ENCODE assay signal across 29 cellular contexts in the genomic region with DNA sequence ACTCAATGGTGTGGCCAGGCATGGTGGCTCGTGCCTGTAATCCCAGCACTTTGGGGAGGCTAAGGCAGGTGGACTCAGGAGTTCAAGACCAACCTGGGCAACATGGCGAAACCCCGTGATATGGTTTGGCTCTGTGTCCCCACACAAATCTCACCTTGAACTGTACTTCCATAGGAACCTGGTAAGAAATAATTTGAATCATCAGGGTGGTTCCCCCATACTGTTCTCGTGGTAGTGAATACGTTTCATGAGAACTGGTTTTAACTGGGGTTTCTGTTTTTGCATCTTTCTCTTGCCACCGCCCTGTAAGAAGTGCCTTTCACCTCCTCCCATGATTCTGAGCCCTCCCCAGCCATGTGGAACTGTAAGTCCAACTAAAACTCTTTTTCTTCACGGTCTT.
"Had no signal": no experiment of that assay in that cellular context is flagged by ENCODE, and none has a peak within 500 bp of the region (broad histone marks: within the 10 kb centered on the region; RNA-seq: fewer than 3 reads in every experiment).

No MANE protein-coding gene starts in this region.

- ATAC-seq: activated CD8-positive, alpha-beta memory T cell treated with anti-CD3 and anti-CD28 coated beads, Interleukin-2, amount 10 ng/mL, durations not matched to agents 7 days and 5 days; Panc1; Right ventricle myocardium inferior; T-cell had no signal

- H3K27me3 Mint-ChIP-seq: activated B cell treated with CpG ODN at 0.5 μM for 24 hours; activated CD8-positive, alpha-beta memory T cell treated with anti-CD3 and anti-CD28 coated beads, Interleukin-2, amount 10 ng/mL, durations not matched to agents 7 days and 5 days; activated naive CD4-positive, alpha-beta T cell treated with anti-CD3 and anti-CD28 coated beads, Interleukin-2, amount 10 ng/mL, durations not matched to agents 7 days and 5 days; activated naive CD8-positive, alpha-beta T cell treated with anti-CD3 and anti-CD28 coated beads, Interleukin-2, amount 10 ng/mL, durations not matched to agents 7 days and 5 days; IgD-negative memory B cell; T-cell had no signal

- H3K27ac Mint-ChIP-seq: activated B cell treated with CpG ODN at 0.5 μM for 24 hours; activated CD8-positive, alpha-beta memory T cell treated with anti-CD3 and anti-CD28 coated beads, Interleukin-2, amount 10 ng/mL, durations not matched to agents 7 days and 5 days; activated naive CD4-positive, alpha-beta T cell treated with anti-CD3 and anti-CD28 coated beads, Interleukin-2, amount 10 ng/mL, durations not matched to agents 7 days and 5 days; activated naive CD8-positive, alpha-beta T cell treated with anti-CD3 and anti-CD28 coated beads, Interleukin-2, amount 10 ng/mL, durations not matched to agents 7 days and 5 days; activated T-helper 2 cell treated with anti-CD3 and anti-CD28 coated beads, Interferon-gamma antibody, Interleukin-2, Interleukin-4, amounts not matched to agents 10 μg/mL and 5 μg/mL and 100 μg/mL, durations not matched to agents 14 hours and 24 hours and 36 hours; IgD-negative memory B cell; T-cell had no signal

- DNase-seq: activated B cell treated with CpG ODN at 0.5 μM for 24 hours; activated CD4-positive, alpha-beta T cell treated with anti-CD3 and anti-CD28 coated beads for 4 hours; activated CD8-positive, alpha-beta memory T cell treated with anti-CD3 and anti-CD28 coated beads, Interleukin-2, amount 10 ng/mL, durations not matched to agents 7 days and 5 days; activated gamma-delta T cell treated with Interleukin-2 at 50 U/mL for 16 hours; activated naive CD4-positive, alpha-beta T cell treated with anti-CD3 and anti-CD28 coated beads, Interleukin-2, amount 10 ng/mL, durations not matched to agents 7 days and 5 days; activated naive CD8-positive, alpha-beta T cell treated with anti-CD3 and anti-CD28 coated beads, Interleukin-2, amount 10 ng/mL, durations not matched to agents 7 days and 5 days; activated T-cell treated with anti-CD3 and anti-CD28 coated beads, Interleukin-2, amount 50 U/mL, for 4 hours; aorta; NCI-H1092; NCI-H1417; NCI-H1694; NCI-H2029; NCI-H2107; NCI-H2171 treated with DMSO at 0.1 percent for 48 hours; NCI-H226; NCI-H526 treated with DMSO at 0.1 percent for 48 hours; NK-92 treated with Interleukin-12 subunit alpha and Interleukin-12 subunit beta, amount 100 ng/mL, for 24 hours; OCI-M1; RPMI8226; T-cell; T-helper 2 cell; T1000 had no signal

- H3K4me2 ChIP-seq: KMS-11 had no signal

- H3K4me3 ChIP-seq: breast epithelium, SK-N-MC had no signal

- H3K36me3 ChIP-seq: breast epithelium had no signal

- H3K27me3 ChIP-seq: breast epithelium had no signal

- H3K27ac ChIP-seq: breast epithelium, KMS-11, SK-N-MC had no signal

- H3K9ac ChIP-seq: KMS-11 had no signal

- H3K4me1 ChIP-seq: breast epithelium had no signal

- H3K4me3 Mint-ChIP-seq: activated B cell treated with CpG ODN at 0.5 μM for 24 hours; activated CD8-positive, alpha-beta memory T cell treated with anti-CD3 and anti-CD28 coated beads, Interleukin-2, amount 10 ng/mL, durations not matched to agents 7 days and 5 days; activated naive CD4-positive, alpha-beta T cell treated with anti-CD3 and anti-CD28 coated beads, Interleukin-2, amount 10 ng/mL, durations not matched to agents 7 days and 5 days; activated naive CD8-positive, alpha-beta T cell treated with anti-CD3 and anti-CD28 coated beads, Interleukin-2, amount 10 ng/mL, durations not matched to agents 7 days and 5 days; activated T-cell treated with anti-CD3 and anti-CD28 coated beads, Interleukin-2, amount 50 U/mL, for 4 hours; T-cell had no signal
